In genomic region chr20:15889073-15889923, GRCh38 we compare ENCODE assay signal across 15 cellular contexts.
DNase-seq lines count a peak whose midpoint lies in the region; ATAC-seq lines count a peak whose summit lies in the region.
"Had no signal": no experiment of that assay in that cellular context is flagged by ENCODE, and none has a peak within 500 bp of the region (broad histone marks: within the 10 kb centered on the region; RNA-seq: fewer than 3 reads in every experiment).

No MANE protein-coding gene starts in this region.

- peaks cover 32% of the 10 kb centered on the region for H3K36me3 Mint-ChIP-seq in stimulated activated memory B cell treated with anti-CD40 and anti-IgM and Interleukin-4, amounts not matched to agents 10 μg/mL and 1 μg/mL and 100 μg/mL, for 72 hours

- H3K9ac ChIP-seq in SK-N-MC (ENCODE audit: insufficient read length) = no peak overlapping the region

- peak; percentile 28 for ATAC-seq in stimulated activated memory B cell treated with anti-CD40 and anti-IgM and Interleukin-4, amounts not matched to agents 10 μg/mL and 1 μg/mL and 100 μg/mL, for 72 hours
- no peak for ATAC-seq in HG02571 (IDR thresholded peaks at IDR 0.05; ENCODE audit: unreplicated experiment)
- no peak for ATAC-seq in stimulated activated naive CD8-positive, alpha-beta T cell treated with anti-CD3 and anti-CD28 coated beads, Interleukin-15, amount 100 ng/mL, for 72 hours

- no peak overlapping the region for H3K4me3 Mint-ChIP-seq in stimulated activated memory B cell treated with anti-CD40 and anti-IgM and Interleukin-4, amounts not matched to agents 10 μg/mL and 1 μg/mL and 100 μg/mL, for 72 hours
- H3K4me3 Mint-ChIP-seq in stimulated activated naive CD8-positive, alpha-beta T cell treated with anti-CD3 and anti-CD28 coated beads, Interleukin-15, amount 100 ng/mL, for 72 hours = no peak overlapping the region
- H3K4me3 Mint-ChIP-seq: HFFc6, memory B cell had no signal

- peak overlapping the region; percentile 4; the same call in 1 of the 2 replicates for H3K4me3 ChIP-seq in SK-N-MC

- peak; percentile 2 for DNase-seq in NCI-H510A (lab: John Stamatoyannopoulos, UW)
- DNase-seq in NCI-H510A treated with DMSO at 0.1 percent for 48 hours (lab: John Stamatoyannopoulos, UW) = no peak
- DNase-seq in LoVo (ENCODE audit: low spot score) = peak; percentile 7
- peak; percentile 70 for DNase-seq in SK-N-MC (ENCODE audit: low read depth, low spot score)
- DNase-seq in SW 1271 (lab: John Stamatoyannopoulos, UW) = no peak
- no peak for DNase-seq in stimulated activated naive CD8-positive, alpha-beta T cell treated with anti-CD3 and anti-CD28 coated beads, Interleukin-15, amount 100 ng/mL, for 72 hours
- DNase-seq: Calu3; effector CD4-positive, alpha-beta T cell; foreskin fibroblast; HFFc6; nucleus accumbens; stimulated activated CD4-positive, alpha-beta T cell treated with anti-CD3 and anti-CD28 coated beads, Interleukin-12 subunit alpha, Interleukin-12 subunit beta, amount 100 ng/mL, for 4 hours had no signal

- peaks cover 29% of the 10 kb centered on the region for H3K4me1 Mint-ChIP-seq in stimulated activated memory B cell treated with anti-CD40 and anti-IgM and Interleukin-4, amounts not matched to agents 10 μg/mL and 1 μg/mL and 100 μg/mL, for 72 hours
- H3K4me1 Mint-ChIP-seq in stimulated activated naive CD8-positive, alpha-beta T cell treated with anti-CD3 and anti-CD28 coated beads, Interleukin-15, amount 100 ng/mL, for 72 hours = no peaks in the 10 kb centered on the region

- no peaks in the 10 kb centered on the region for H3K27me3 Mint-ChIP-seq in stimulated activated memory B cell treated with anti-CD40 and anti-IgM and Interleukin-4, amounts not matched to agents 10 μg/mL and 1 μg/mL and 100 μg/mL, for 72 hours
- no peaks in the 10 kb centered on the region for H3K27me3 Mint-ChIP-seq in stimulated activated naive CD8-positive, alpha-beta T cell treated with anti-CD3 and anti-CD28 coated beads, Interleukin-15, amount 100 ng/mL, for 72 hours
- H3K27me3 Mint-ChIP-seq: memory B cell had no signal

- peak overlapping the region; percentile 83 for H3K27ac Mint-ChIP-seq in stimulated activated memory B cell treated with anti-CD40 and anti-IgM and Interleukin-4, amounts not matched to agents 10 μg/mL and 1 μg/mL and 100 μg/mL, for 72 hours
- no peak overlapping the region for H3K27ac Mint-ChIP-seq in stimulated activated naive CD8-positive, alpha-beta T cell treated with anti-CD3 and anti-CD28 coated beads, Interleukin-15, amount 100 ng/mL, for 72 hours
- H3K27ac Mint-ChIP-seq: HFFc6, memory B cell had no signal

- H3K9me3 Mint-ChIP-seq in stimulated activated memory B cell treated with anti-CD40 and anti-IgM and Interleukin-4, amounts not matched to agents 10 μg/mL and 1 μg/mL and 100 μg/mL, for 72 hours = peaks cover 12% of the 10 kb centered on the region
- peaks cover 10 to 11% of the 10 kb centered on the region in 2 donors for H3K9me3 Mint-ChIP-seq in stimulated activated naive CD8-positive, alpha-beta T cell treated with anti-CD3 and anti-CD28 coated beads, Interleukin-15, amount 100 ng/mL, for 72 hours

- no peaks in the 10 kb centered on the region for H3K9me3 ChIP-seq in SK-N-MC (ENCODE audit: low read depth, low read length)

- no peak overlapping the region for H3K27ac ChIP-seq in SK-N-MC

- H3K36me3 ChIP-seq in SK-N-MC (ENCODE audit: insufficient read depth, low read length) = no peaks in the 10 kb centered on the region

Comparison
In these comparisons a context has a peak if more than half of its experiments do, and no peak if none do; other contexts are left out.
1. DNase-seq: peak in NCI-H510A (single experiment), LoVo (single experiment) and SK-N-MC (single experiment); none in NCI-H510A treated with DMSO at 0.1 percent for 48 hours (single experiment), SW 1271 (0 of 2) and stimulated activated naive CD8-positive, alpha-beta T cell treated with anti-CD3 and anti-CD28 coated beads, Interleukin-15, amount 100 ng/mL, for 72 hours (0 of 2).